36 cellular contexts compared by ENCODE assay signal in the genomic region with DNA sequence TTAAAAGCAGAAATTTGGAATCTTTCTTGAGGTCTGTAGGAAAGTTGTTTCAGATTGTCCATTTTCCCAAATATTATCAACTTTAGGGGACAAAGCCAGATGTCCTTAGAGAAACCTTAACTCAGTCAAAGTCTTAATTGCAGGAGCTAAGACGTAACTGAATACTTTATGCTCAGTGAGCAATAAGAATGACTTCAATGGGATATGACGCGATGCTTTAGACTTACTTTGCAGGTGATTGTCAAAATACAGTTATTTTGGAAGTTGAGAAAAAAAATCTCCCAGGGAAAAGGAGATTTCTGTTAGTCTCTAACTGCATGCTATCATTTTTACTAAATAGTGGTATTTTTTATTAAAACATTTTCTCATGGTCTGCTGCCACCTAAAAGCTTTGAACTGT.
DNase-seq lines count a peak whose midpoint lies in the region; ATAC-seq, FAIRE-seq and TF ChIP-seq lines count a peak whose summit lies in the region.
"Had no signal": no experiment of that assay in that cellular context is flagged by ENCODE, and none has a peak within 500 bp of the region (broad histone marks: within the 10 kb centered on the region; RNA-seq: fewer than 3 reads in every experiment).

No MANE protein-coding gene starts in this region.

- in situ Hi-C loops in HepG2 (cut with HindIII; ENCODE audit: extremely low pct_ligation_motif_present, low pct_unique_long_range_greater_than_20kb), result no loop called here

- H3K27ac Mint-ChIP-seq in GM23338 (no peak overlapping the region), neural progenitor cell (no peak overlapping the region), WTC11 (no peak overlapping the region)
- H3K27ac Mint-ChIP-seq: B cell; CD14-positive monocyte; CD4-positive, alpha-beta memory T cell; CD4-positive, alpha-beta T cell; CD4-positive, CD25-positive, alpha-beta regulatory T cell; CD8-positive, alpha-beta memory T cell; CD8-positive, alpha-beta T cell had no signal

- H3K36me3 ChIP-seq in HepG2 (replicated peaks in 1 of 2; ENCODE audit: control insufficient read depth in 1 of 2, insufficient read depth in 2 of 2, low read length in 2 of 2) (no peaks in the 10 kb centered on the region), right lobe of liver (no peaks in the 10 kb centered on the region), GM23338 (ENCODE audit: insufficient read depth) (no peaks in the 10 kb centered on the region), neural progenitor cell (no peaks in the 10 kb centered on the region)
- H3K36me3 ChIP-seq: BE2C; BLaER1; BLaER1 treated with 17β-estradiol and CSF1 and Interleukin-3, amounts not matched to agents 10 nM and 100 nM had no signal

- no peak overlapping the region for H2AFZ ChIP-seq in HepG2 (ENCODE audit: low read length)
- H2AFZ ChIP-seq in GM23338, result peak overlapping the region; percentile 3; the same call in 1 of the 2 replicates
- no peak overlapping the region for H2AFZ ChIP-seq in neural progenitor cell (replicated peaks)

- 2% methylated on average over 3 of the region's 3 CpGs for WGBS in HepG2 (ENCODE audit: low lambda C conversion rate)
- 48% methylated on average over 3 of the region's 3 CpGs for WGBS in right lobe of liver (ENCODE audit: insufficient coverage, low coverage, low lambda C conversion rate, missing lambda C conversion rate)

- TF ChIP-seq CTCF in HepG2 (CRISPR knock-in tag; IDR thresholded peaks at IDR 0.05) (no peak), right lobe of liver (IDR thresholded peaks at IDR 0.05) (no peak), GM23338 (conservative IDR thresholded peaks at IDR 0.05; ENCODE audit: low read depth in 2 of 2) (no peak), neural progenitor cell (IDR thresholded peaks at IDR 0.05) (no peak), WTC11 (IDR thresholded peaks at IDR 0.05) (no peak)

- H3K27ac ChIP-seq in HepG2 (ENCODE audit: extremely low read length, insufficient read depth, low read length), result no peak overlapping the region
- H3K27ac ChIP-seq in right lobe of liver, result no peak overlapping the region
- no peak overlapping the region for H3K27ac ChIP-seq in GM23338 (ENCODE audit: low read depth)
- H3K27ac ChIP-seq in neural progenitor cell, result no peak overlapping the region
- H3K27ac ChIP-seq: 22Rv1; A549; BLaER1; BLaER1 treated with 17β-estradiol and CSF1 and Interleukin-3, amounts not matched to agents 10 nM and 100 nM; C4-2B had no signal

- H3K4me1 Mint-ChIP-seq in GM23338, result peaks cover 3% of the 10 kb centered on the region; the same call in 2 of the 3 replicates
- no peaks in the 10 kb centered on the region for H3K4me1 Mint-ChIP-seq in neural progenitor cell
- H3K4me1 Mint-ChIP-seq in WTC11, result peaks cover 4% of the 10 kb centered on the region
- H3K4me1 Mint-ChIP-seq: B cell; CD14-positive monocyte; CD4-positive, alpha-beta memory T cell; CD8-positive, alpha-beta memory T cell had no signal

- CTCF ChIA-PET in HepG2 (lab: Yijun Ruan, JAX; ENCODE audit: low intra/inter-chr PET ratio, low total read pairs) (no interaction called here), WTC11 (lab: Charles Lee) (no interaction called here)

- H3K4me3 Mint-ChIP-seq in GM23338 (no peak overlapping the region), neural progenitor cell (no peak overlapping the region), WTC11 (no peak overlapping the region)
- H3K4me3 Mint-ChIP-seq: B cell; CD14-positive monocyte; CD4-positive, alpha-beta memory T cell; CD4-positive, alpha-beta T cell; CD4-positive, CD25-positive, alpha-beta regulatory T cell; CD8-positive, alpha-beta memory T cell; CD8-positive, alpha-beta T cell had no signal

- H3K9me2 ChIP-seq in GM23338 (ENCODE audit: insufficient read depth), result peaks cover 6% of the 10 kb centered on the region; the same call in 1 of the 2 replicates

- H3K9me3 ChIP-seq in HepG2 (ENCODE audit: low read length) (peaks cover 98% of the 10 kb centered on the region), right lobe of liver (no peaks in the 10 kb centered on the region), neural progenitor cell (ENCODE audit: low read depth) (no peaks in the 10 kb centered on the region)
- H3K9me3 ChIP-seq: A549; BE2C; BLaER1; BLaER1 treated with 17β-estradiol and CSF1 and Interleukin-3, amounts not matched to agents 10 nM and 100 nM; Caco-2 had no signal

- H3K9ac ChIP-seq in HepG2 (ENCODE audit: insufficient read depth, low read depth, low read length) (no peak overlapping the region), neural progenitor cell (no peak overlapping the region)
- H3K9ac ChIP-seq: BLaER1; BLaER1 treated with 17β-estradiol and CSF1 and Interleukin-3, amounts not matched to agents 10 nM and 100 nM had no signal

- H3K9me3 Mint-ChIP-seq in GM23338 (no peaks in the 10 kb centered on the region), neural progenitor cell (no peaks in the 10 kb centered on the region), WTC11 (peaks cover 6% of the 10 kb centered on the region)
- H3K9me3 Mint-ChIP-seq: CD4-positive, alpha-beta T cell had no signal

- no peak for TF ChIP-seq POLR2A in HepG2 (IDR thresholded peaks at IDR 0.05; ENCODE audit: insufficient read depth in 1 of 2, low read depth in 2 of 2, low read length in 2 of 2)
- no peak for TF ChIP-seq POLR2A in right lobe of liver (IDR thresholded peaks at IDR 0.05)

- H4K20me1 ChIP-seq in HepG2 (ENCODE audit: insufficient read depth, low read length) (no peaks in the 10 kb centered on the region), GM23338 (replicated peaks; ENCODE audit: insufficient read depth) (no peaks in the 10 kb centered on the region), neural progenitor cell (ENCODE audit: low read depth) (no peaks in the 10 kb centered on the region)
- H4K20me1 ChIP-seq: BLaER1; BLaER1 treated with 17β-estradiol and CSF1 and Interleukin-3, amounts not matched to agents 10 nM and 100 nM had no signal

- H3K4me3 ChIP-seq in HepG2 (replicated peaks in 1 of 3; ENCODE audit: insufficient read depth in 1 of 3, low read depth in 2 of 3, low read length in 3 of 3) (no peak overlapping the region), right lobe of liver (no peak overlapping the region), GM23338 (no peak overlapping the region), neural progenitor cell (no peak overlapping the region)
- H3K4me3 ChIP-seq: A549; BLaER1; BLaER1 treated with 17β-estradiol and CSF1 and Interleukin-3, amounts not matched to agents 10 nM and 100 nM had no signal

- H3K27me3 ChIP-seq in HepG2 (ENCODE audit: control insufficient read depth in 1 of 2, insufficient read depth in 2 of 2, low read length in 2 of 2) (no peaks in the 10 kb centered on the region), right lobe of liver (no peaks in the 10 kb centered on the region), GM23338 (ENCODE audit: insufficient read depth) (no peaks in the 10 kb centered on the region), neural progenitor cell (no peaks in the 10 kb centered on the region)
- H3K27me3 ChIP-seq: BE2C; BLaER1; BLaER1 treated with 17β-estradiol and CSF1 and Interleukin-3, amounts not matched to agents 10 nM and 100 nM had no signal

- POLR2A ChIA-PET in HepG2 (lab: Yijun Ruan, JAX), result no interaction called here
- POLR2A ChIA-PET in WTC11 (lab: Charles Lee), result no interaction called here

- no peak overlapping the region for H3K4me2 ChIP-seq in HepG2 (ENCODE audit: low read depth, low read length)
- H3K4me2 ChIP-seq in GM23338, result no peak overlapping the region
- no peak overlapping the region for H3K4me2 ChIP-seq in neural progenitor cell
- H3K4me2 ChIP-seq: A549; BLaER1; BLaER1 treated with 17β-estradiol and CSF1 and Interleukin-3, amounts not matched to agents 10 nM and 100 nM had no signal

- H3K4me1 ChIP-seq in HepG2 (ENCODE audit: insufficient read depth, low read length) (no peaks in the 10 kb centered on the region), right lobe of liver (no peaks in the 10 kb centered on the region), GM23338 (ENCODE audit: insufficient read depth) (no peaks in the 10 kb centered on the region), neural progenitor cell (peaks cover 5% of the 10 kb centered on the region)
- H3K4me1 ChIP-seq: A549; BE2C; BLaER1; BLaER1 treated with 17β-estradiol and CSF1 and Interleukin-3, amounts not matched to agents 10 nM and 100 nM; Caco-2 had no signal

- H3K79me2 ChIP-seq in HepG2 (ENCODE audit: insufficient read depth, low read length) (no peaks in the 10 kb centered on the region), GM23338 (replicated peaks; ENCODE audit: insufficient read depth) (no peaks in the 10 kb centered on the region), neural progenitor cell (ENCODE audit: low read depth) (no peaks in the 10 kb centered on the region)

- H3K36me3 Mint-ChIP-seq in GM23338 (ENCODE audit: low read depth), result no peaks in the 10 kb centered on the region
- H3K36me3 Mint-ChIP-seq in neural progenitor cell, result no peaks in the 10 kb centered on the region
- H3K36me3 Mint-ChIP-seq in WTC11, result no peaks in the 10 kb centered on the region
- H3K36me3 Mint-ChIP-seq: CD14-positive monocyte; CD4-positive, alpha-beta memory T cell; CD4-positive, CD25-positive, alpha-beta regulatory T cell; CD8-positive, alpha-beta memory T cell; CD8-positive, alpha-beta T cell had no signal

- no peaks in the 10 kb centered on the region for H3F3A ChIP-seq in GM23338 (replicated peaks; ENCODE audit: low read depth)
- no peaks in the 10 kb centered on the region for H3F3A ChIP-seq in neural progenitor cell (ENCODE audit: low read depth)

- no TSS peak for BruUV-seq in HepG2 (replicated peaks; lab: Mats Ljungman, UMichigan)

- ATAC-seq in HepG2, result no peak
- no peak for ATAC-seq in right lobe of liver
- no peak for ATAC-seq in GM23338
- ATAC-seq in HG02763 (IDR thresholded peaks at IDR 0.05; ENCODE audit: unreplicated experiment), result no peak
- ATAC-seq in WTC11, result no peak
- ATAC-seq: A549; CD8-positive, alpha-beta T cell had no signal

- no peak for FAIRE-seq in HepG2 (lab: Jason Lieb, UNC)
- FAIRE-seq: A204.1, A549, D721Med had no signal

- no peaks in the 10 kb centered on the region for H3K27me3 Mint-ChIP-seq in GM23338 (ENCODE audit: insufficient read depth, low read depth, poor library complexity)
- H3K27me3 Mint-ChIP-seq in neural progenitor cell (ENCODE audit: insufficient read depth, low read depth), result peaks cover 3% of the 10 kb centered on the region
- H3K27me3 Mint-ChIP-seq in WTC11 (ENCODE audit: low read depth), result no peaks in the 10 kb centered on the region
- H3K27me3 Mint-ChIP-seq: B cell; CD4-positive, alpha-beta memory T cell; CD4-positive, alpha-beta T cell; CD4-positive, CD25-positive, alpha-beta regulatory T cell; CD8-positive, alpha-beta memory T cell had no signal

- TF ChIP-seq RAD21 in HepG2 (CRISPR knock-in tag; IDR thresholded peaks at IDR 0.05) (no peak), Ishikawa (IDR thresholded peaks at IDR 0.05; ENCODE audit: low read depth) (no peak)

- DNase-seq in HepG2 (ENCODE audit: low spot score), result no peak
- no peak for DNase-seq in right lobe of liver
- DNase-seq in GM23338 (ENCODE audit: low spot score), result no peak
- DNase-seq in neural progenitor cell (ENCODE audit: low spot score), result peak; percentile 5
- no peak for DNase-seq in DMS79 treated with DMSO at 0.1 percent for 48 hours (lab: John Stamatoyannopoulos, UW)
- DNase-seq in WTC11 (ENCODE audit: low spot score), result no peak
- DNase-seq: 8988T; ACHN; AML-193; BE2C; C1 segment of cervical spinal cord; Caco-2; Calu3; CD4-positive, alpha-beta memory T cell; CD4-positive, alpha-beta T cell; CD4-positive, CD25-positive, alpha-beta regulatory T cell; CD8-positive, alpha-beta memory T cell; CD8-positive, alpha-beta T cell; COR-L47; DMS 273 treated with DMSO at 0.1 percent for 48 hours; DMS153; DMS53; DMS79; DND-41; EL had no signal

- intact Hi-C loops in HepG2 (cut with micrococcal nuclease; ENCODE audit: unreplicated experiment) (no loop called here), right lobe of liver (cut with DNase I) (no loop called here)

- TF ChIP-seq EP300 in HepG2 (IDR thresholded peaks at IDR 0.05; ENCODE audit: low read depth in 2 of 2, low read length in 2 of 2) (no peak), HepG2 (CRISPR knock-in tag; IDR thresholded peaks at IDR 0.05; ENCODE audit: borderline replicate concordance) (no peak), Ishikawa (IDR thresholded peaks at IDR 0.05; ENCODE audit: borderline replicate concordance) (peak; percentile 93)
